1 cellular context compared by ENCODE assay signal in the genomic region with DNA sequence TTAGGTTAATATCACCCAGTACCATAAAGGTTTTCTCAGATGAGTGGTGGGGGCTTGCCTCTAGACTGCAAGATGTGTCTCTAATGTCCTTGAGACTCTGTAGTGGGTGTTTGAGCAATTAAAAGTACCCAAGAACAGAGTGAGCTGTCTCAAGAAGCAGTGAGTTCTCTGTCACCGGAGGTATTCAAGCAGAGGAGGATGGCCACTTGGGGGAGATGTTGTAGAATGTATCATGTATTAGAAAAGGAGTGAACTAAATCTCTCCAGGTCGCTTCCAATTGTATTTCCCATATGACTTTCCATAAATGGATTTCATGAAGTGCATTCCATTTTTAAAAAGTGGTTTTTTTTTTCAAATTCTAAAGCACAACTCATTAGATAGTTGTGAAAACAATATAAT.
TF ChIP-seq lines count a peak whose summit lies in the region.

No MANE protein-coding gene starts in this region.

TF ChIP-seq in HCT116, 20 proteins besides CTCF, POLR2A, EP300 and RAD21 (continued from another document):
- TF ChIP-seq, protein P1, sequence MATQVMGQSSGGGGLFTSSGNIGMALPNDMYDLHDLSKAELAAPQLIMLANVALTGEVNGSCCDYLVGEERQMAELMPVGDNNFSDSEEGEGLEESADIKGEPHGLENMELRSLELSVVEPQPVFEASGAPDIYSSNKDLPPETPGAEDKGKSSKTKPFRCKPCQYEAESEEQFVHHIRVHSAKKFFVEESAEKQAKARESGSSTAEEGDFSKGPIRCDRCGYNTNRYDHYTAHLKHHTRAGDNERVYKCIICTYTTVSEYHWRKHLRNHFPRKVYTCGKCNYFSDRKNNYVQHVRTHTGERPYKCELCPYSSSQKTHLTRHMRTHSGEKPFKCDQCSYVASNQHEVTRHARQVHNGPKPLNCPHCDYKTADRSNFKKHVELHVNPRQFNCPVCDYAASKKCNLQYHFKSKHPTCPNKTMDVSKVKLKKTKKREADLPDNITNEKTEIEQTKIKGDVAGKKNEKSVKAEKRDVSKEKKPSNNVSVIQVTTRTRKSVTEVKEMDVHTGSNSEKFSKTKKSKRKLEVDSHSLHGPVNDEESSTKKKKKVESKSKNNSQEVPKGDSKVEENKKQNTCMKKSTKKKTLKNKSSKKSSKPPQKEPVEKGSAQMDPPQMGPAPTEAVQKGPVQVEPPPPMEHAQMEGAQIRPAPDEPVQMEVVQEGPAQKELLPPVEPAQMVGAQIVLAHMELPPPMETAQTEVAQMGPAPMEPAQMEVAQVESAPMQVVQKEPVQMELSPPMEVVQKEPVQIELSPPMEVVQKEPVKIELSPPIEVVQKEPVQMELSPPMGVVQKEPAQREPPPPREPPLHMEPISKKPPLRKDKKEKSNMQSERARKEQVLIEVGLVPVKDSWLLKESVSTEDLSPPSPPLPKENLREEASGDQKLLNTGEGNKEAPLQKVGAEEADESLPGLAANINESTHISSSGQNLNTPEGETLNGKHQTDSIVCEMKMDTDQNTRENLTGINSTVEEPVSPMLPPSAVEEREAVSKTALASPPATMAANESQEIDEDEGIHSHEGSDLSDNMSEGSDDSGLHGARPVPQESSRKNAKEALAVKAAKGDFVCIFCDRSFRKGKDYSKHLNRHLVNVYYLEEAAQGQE (IDR thresholded peaks at IDR 0.05; ENCODE audit: low read depth) = no peak
- TF ChIP-seq TCF7L2 (IDR thresholded peaks at IDR 0.05; ENCODE audit: borderline replicate concordance, extremely low read depth, insufficient read depth, insufficient read length) = no peak
- TF ChIP-seq CEBPB (IDR thresholded peaks at IDR 0.05; ENCODE audit: low read depth) = no peak
- TF ChIP-seq, protein P2, sequence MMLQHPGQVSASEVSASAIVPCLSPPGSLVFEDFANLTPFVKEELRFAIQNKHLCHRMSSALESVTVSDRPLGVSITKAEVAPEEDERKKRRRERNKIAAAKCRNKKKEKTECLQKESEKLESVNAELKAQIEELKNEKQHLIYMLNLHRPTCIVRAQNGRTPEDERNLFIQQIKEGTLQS (IDR thresholded peaks at IDR 0.05) = no peak
- TF ChIP-seq, protein P3, sequence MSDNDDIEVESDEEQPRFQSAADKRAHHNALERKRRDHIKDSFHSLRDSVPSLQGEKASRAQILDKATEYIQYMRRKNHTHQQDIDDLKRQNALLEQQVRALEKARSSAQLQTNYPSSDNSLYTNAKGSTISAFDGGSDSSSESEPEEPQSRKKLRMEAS (IDR thresholded peaks at IDR 0.05) = no peak
- no peak for TF ChIP-seq SP1 (IDR thresholded peaks at IDR 0.05; ENCODE audit: low read depth)
- TF ChIP-seq FOSL1 (IDR thresholded peaks at IDR 0.05; ENCODE audit: low read depth) = no peak
- no peak for TF ChIP-seq ELF1 (IDR thresholded peaks at IDR 0.05; ENCODE audit: borderline replicate concordance, low read depth)
- TF ChIP-seq EGR1 (IDR thresholded peaks at IDR 0.05; ENCODE audit: low read depth) = no peak
